1 cellular context compared by ENCODE assay signal in genomic region chr13:72728290-72728605, GRCh38.
TF ChIP-seq lines count a peak whose summit lies in the region.

No MANE protein-coding gene starts in this region.

TF ChIP-seq in HepG2, 621 proteins besides CTCF, POLR2A, EP300 and RAD21:
- TF ChIP-seq MAFG (CRISPR knock-in tag; IDR thresholded peaks at IDR 0.05) (no peak), ZNF703 (CRISPR knock-in tag; IDR thresholded peaks at IDR 0.05; ENCODE audit: borderline replicate concordance) (no peak), FOXO4 (CRISPR knock-in tag; conservative IDR thresholded peaks at IDR 0.05) (0 out of 2 replicates have a peak, but pooled peaks have one; percentile 12)
- TF ChIP-seq, protein P1, sequence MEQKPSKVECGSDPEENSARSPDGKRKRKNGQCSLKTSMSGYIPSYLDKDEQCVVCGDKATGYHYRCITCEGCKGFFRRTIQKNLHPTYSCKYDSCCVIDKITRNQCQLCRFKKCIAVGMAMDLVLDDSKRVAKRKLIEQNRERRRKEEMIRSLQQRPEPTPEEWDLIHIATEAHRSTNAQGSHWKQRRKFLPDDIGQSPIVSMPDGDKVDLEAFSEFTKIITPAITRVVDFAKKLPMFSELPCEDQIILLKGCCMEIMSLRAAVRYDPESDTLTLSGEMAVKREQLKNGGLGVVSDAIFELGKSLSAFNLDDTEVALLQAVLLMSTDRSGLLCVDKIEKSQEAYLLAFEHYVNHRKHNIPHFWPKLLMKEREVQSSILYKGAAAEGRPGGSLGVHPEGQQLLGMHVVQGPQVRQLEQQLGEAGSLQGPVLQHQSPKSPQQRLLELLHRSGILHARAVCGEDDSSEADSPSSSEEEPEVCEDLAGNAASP (CRISPR knock-in tag; IDR thresholded peaks at IDR 0.05; ENCODE audit: borderline replicate concordance) = no peak
